Comparison of ENCODE assay signal across 9 cellular contexts in genomic region chr18:74499633-74500032, GRCh38. TPM values are rescaled to one million over a fixed set of nuclear protein-coding genes. Genes with fewer than 3 reads are reported as not detected.
DNase-seq lines count a peak whose midpoint lies in the region; ATAC-seq and TF ChIP-seq lines count a peak whose summit lies in the region.
"Had no signal": no experiment of that assay in that cellular context is flagged by ENCODE, and none has a peak within 500 bp of the region (broad histone marks: within the 10 kb centered on the region; RNA-seq: fewer than 3 reads in every experiment).

No MANE protein-coding gene starts in this region.

- TF ChIP-seq CTCF in chondrocyte (IDR thresholded peaks at IDR 0.05), result no peak
- no peak for TF ChIP-seq CTCF in right lobe of liver (IDR thresholded peaks at IDR 0.05)
- no peak for TF ChIP-seq CTCF in glutamatergic neuron (IDR thresholded peaks at IDR 0.05; ENCODE audit: partially characterized antibody, unreplicated experiment)

- H3K36me3 ChIP-seq in right lobe of liver, result peaks cover 8 to 26% (median 18%) of the 10 kb centered on the region in 4 donors

- H3K27me3 Mint-ChIP-seq in chondrocyte (ENCODE audit: low read depth), result no peaks in the 10 kb centered on the region
- peaks cover 3% of the 10 kb centered on the region for H3K27me3 Mint-ChIP-seq in glutamatergic neuron (ENCODE audit: unreplicated experiment)

- TF ChIP-seq POLR2A in right lobe of liver (IDR thresholded peaks at IDR 0.05), result peak; percentile 78

- peak overlapping the region; percentile 27 for H3K4me3 Mint-ChIP-seq in chondrocyte (ENCODE audit: unreplicated experiment)
- no peak overlapping the region for H3K4me3 Mint-ChIP-seq in glutamatergic neuron (ENCODE audit: unreplicated experiment)

- H3K9me3 Mint-ChIP-seq in chondrocyte (ENCODE audit: low read depth) (no peaks in the 10 kb centered on the region), glutamatergic neuron (ENCODE audit: unreplicated experiment) (peaks cover 8% of the 10 kb centered on the region)

- H3K36me3 Mint-ChIP-seq in chondrocyte (ENCODE audit: low read depth) (peaks cover 8% of the 10 kb centered on the region), glutamatergic neuron (ENCODE audit: unreplicated experiment) (no peaks in the 10 kb centered on the region)

- DNase-seq in AML-193 (lab: John Stamatoyannopoulos, UW) (peak; percentile 57 to 68), T-helper 9 cell (peak; percentile 22), chondrocyte (ENCODE audit: low spot score) (no peak), right lobe of liver (peak; percentile 80 to 92 (median 91)), glutamatergic neuron (no peak)
- DNase-seq in stimulated activated naive CD4-positive, alpha-beta T cell (lab: John Stamatoyannopoulos, UW), result peak in 5 of 6 experiments; percentile 13 to 82 (median 57)

- H3K27me3 ChIP-seq in right lobe of liver, result no peaks in the 10 kb centered on the region

- peaks cover 0 to 54% (median 22%) of the 10 kb centered on the region in 4 donors for H3K4me1 ChIP-seq in right lobe of liver

- peak; percentile 16 for ATAC-seq in GM19324 (IDR thresholded peaks at IDR 0.05; ENCODE audit: low FRiP score, unreplicated experiment)
- peak; percentile 45 for ATAC-seq in HG03439 (IDR thresholded peaks at IDR 0.05; ENCODE audit: unreplicated experiment)
- peak; percentile 4 to 53 (median 25) for ATAC-seq in right lobe of liver

- intact Hi-C loops in right lobe of liver (cut with DNase I), result no loop called here

- H3K4me1 Mint-ChIP-seq in chondrocyte (ENCODE audit: low read depth), result peaks cover 28% of the 10 kb centered on the region
- H3K4me1 Mint-ChIP-seq in glutamatergic neuron (ENCODE audit: low read depth, unreplicated experiment), result peaks cover 11% of the 10 kb centered on the region

- 23% methylated on average over 9 of the region's 9 CpGs for WGBS in right lobe of liver (ENCODE audit: insufficient coverage, low coverage, low lambda C conversion rate, missing lambda C conversion rate)

- H3K27ac ChIP-seq in right lobe of liver, result peak overlapping the region; percentile 91 to 96 (median 92)

- H3K27ac Mint-ChIP-seq in chondrocyte (ENCODE audit: unreplicated experiment) (peak overlapping the region; percentile 79), glutamatergic neuron (ENCODE audit: unreplicated experiment) (no peak overlapping the region)

- H3K9me3 ChIP-seq in right lobe of liver, result no peaks in the 10 kb centered on the region

- H3K4me3 ChIP-seq in right lobe of liver, result peak overlapping the region; percentile 12 to 30 (median 19)

RNA-seq across cellular contexts. Expression of gene CNDP2, which starts 3.5 kb away (rescaled TPM):
- total RNA-seq in chondrocyte (57.7 to 64.6 TPM (median 58.6 TPM) in 3 replicates), right lobe of liver (100 to 1,000 TPM; 178 to 367 (median 230) TPM), glutamatergic neuron (ENCODE audit: unreplicated experiment) (123 TPM)

RNA-seq across cellular contexts. Expression of gene CNDP1, which starts 34.7 kb away (rescaled TPM):
- total RNA-seq in chondrocyte (0.22 TPM in 1 of 3 replicates, not detected in the others), right lobe of liver (10 to 100 TPM; 10.4 to 61.4 (median 28.4) TPM), glutamatergic neuron (ENCODE audit: unreplicated experiment) (0.27 TPM)
- total RNA-seq: myocyte had no signal

RNA-seq across cellular contexts. Expression of gene DIPK1C, which starts 42.5 kb away (rescaled TPM):
- not detected in 3 replicates for total RNA-seq in chondrocyte
- under 1 TPM in 3 of 6 experiments, not detected in 3; 0.06 to 0.37 (median 0.20) TPM for total RNA-seq in right lobe of liver
- total RNA-seq in glutamatergic neuron (ENCODE audit: unreplicated experiment), result not detected
- total RNA-seq: myocyte had no signal

Comparison
In these comparisons a context has a peak if more than half of its experiments do, and no peak if none do; other contexts are left out.
1. DNase-seq: peak in AML-193 (2 of 2), T-helper 9 cell (single experiment), right lobe of liver (3 of 3) and stimulated activated naive CD4-positive, alpha-beta T cell (5 of 6); none in chondrocyte (single experiment) and glutamatergic neuron (single experiment).
2. Peak in every context shown above with its lines, with median percentiles within 50 percentile points of each other: ATAC-seq.